8 cellular contexts compared by ENCODE assay signal in the genomic region with DNA sequence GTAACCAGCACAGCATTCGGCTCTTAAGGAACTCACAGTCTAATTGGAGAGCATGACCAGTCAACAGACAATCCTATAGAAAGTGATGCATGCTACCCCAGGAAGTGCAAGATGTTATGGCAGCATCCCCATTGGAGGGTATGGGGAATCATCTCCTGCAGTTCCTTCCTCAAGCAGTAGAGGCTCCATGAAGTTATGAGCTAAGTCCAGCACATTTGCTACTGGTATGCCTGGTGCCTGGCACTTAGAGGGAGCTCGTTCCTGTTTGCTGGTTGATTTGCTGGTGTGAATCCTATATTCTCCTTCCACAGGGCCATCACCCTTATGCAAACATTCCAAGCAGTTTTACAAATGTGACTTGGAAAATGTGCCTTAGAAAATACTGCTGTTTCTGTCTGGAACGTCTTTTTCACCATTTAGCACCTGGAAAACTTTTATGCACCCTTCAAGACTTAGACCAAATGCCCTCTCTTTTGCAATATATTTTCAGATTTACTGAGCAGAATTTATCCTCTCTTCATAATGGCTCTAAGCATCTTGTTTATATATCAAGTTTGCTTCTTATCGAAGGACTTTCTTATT.
DNase-seq lines count a peak whose midpoint lies in the region; ATAC-seq and TF ChIP-seq lines count a peak whose summit lies in the region.

No MANE protein-coding gene starts in this region.

- no peaks in the 10 kb centered on the region for H3K4me1 Mint-ChIP-seq in stimulated activated naive CD8-positive, alpha-beta T cell treated with anti-CD3 and anti-CD28 coated beads, Interleukin-15, amount 100 ng/mL, for 72 hours

- no peak overlapping the region for H3K4me3 Mint-ChIP-seq in stimulated activated naive CD8-positive, alpha-beta T cell treated with anti-CD3 and anti-CD28 coated beads, Interleukin-15, amount 100 ng/mL, for 72 hours

- DNase-seq in activated CD4-positive, alpha-beta T cell treated with anti-CD3 and anti-CD28 coated beads for 48 hours = peak; percentile 4
- no peak for DNase-seq in activated CD4-positive, alpha-beta T cell treated with anti-CD3 and anti-CD28 coated beads for 4 hours
- DNase-seq in KBM-7 = peak; percentile 37
- peak; percentile 83 for DNase-seq in RKO (ENCODE audit: low spot score)
- DNase-seq in fibroblast of pulmonary artery (ENCODE audit: low read depth) = peak; percentile 38
- DNase-seq in stimulated activated naive CD8-positive, alpha-beta T cell treated with anti-CD3 and anti-CD28 coated beads, Interleukin-15, amount 100 ng/mL, for 72 hours = peak; percentile 2 to 11
- no peak for DNase-seq in NK-92 (lab: John Stamatoyannopoulos, UW; ENCODE audit: unreplicated experiment)

- peak; percentile 45 for TF ChIP-seq CTCF in fibroblast of pulmonary artery (IDR thresholded peaks at IDR 0.05; ENCODE audit: low read length, missing control alignments)

- ATAC-seq in stimulated activated naive CD8-positive, alpha-beta T cell treated with anti-CD3 and anti-CD28 coated beads, Interleukin-15, amount 100 ng/mL, for 72 hours = peak; percentile 64
- no peak for ATAC-seq in HG02623 (IDR thresholded peaks at IDR 0.05; ENCODE audit: unreplicated experiment)

- no peak overlapping the region for H3K4me3 ChIP-seq in fibroblast of pulmonary artery (replicated peaks; ENCODE audit: low read depth, low read length)

- H3K9me3 Mint-ChIP-seq in stimulated activated naive CD8-positive, alpha-beta T cell treated with anti-CD3 and anti-CD28 coated beads, Interleukin-15, amount 100 ng/mL, for 72 hours = no peaks in the 10 kb centered on the region

- H3K27ac Mint-ChIP-seq in stimulated activated naive CD8-positive, alpha-beta T cell treated with anti-CD3 and anti-CD28 coated beads, Interleukin-15, amount 100 ng/mL, for 72 hours = no peak overlapping the region

- peaks cover 34% of the 10 kb centered on the region for H3K27me3 Mint-ChIP-seq in stimulated activated naive CD8-positive, alpha-beta T cell treated with anti-CD3 and anti-CD28 coated beads, Interleukin-15, amount 100 ng/mL, for 72 hours

- in situ Hi-C loops in KBM-7 (cut with MboI; ENCODE audit: low pct_unique_long_range_greater_than_20kb, low sequenced_read_pairs) = no loop called here

Comparison
In these comparisons a context has a peak if more than half of its experiments do, and no peak if none do; other contexts are left out.
1. DNase-seq: peak in activated CD4-positive, alpha-beta T cell treated with anti-CD3 and anti-CD28 coated beads for 48 hours (single experiment), KBM-7 (single experiment), RKO (single experiment), fibroblast of pulmonary artery (single experiment) and stimulated activated naive CD8-positive, alpha-beta T cell treated with anti-CD3 and anti-CD28 coated beads, Interleukin-15, amount 100 ng/mL, for 72 hours (2 of 2); none in activated CD4-positive, alpha-beta T cell treated with anti-CD3 and anti-CD28 coated beads for 4 hours (0 of 2) and NK-92 (single experiment).